ENCODE assay signal across 26 cellular contexts in genomic region chr9:115086886-115087285, GRCh38. TPM values are rescaled to one million over a fixed set of nuclear protein-coding genes. Genes with fewer than 3 reads are reported as not detected.
DNase-seq lines count a peak whose midpoint lies in the region; FAIRE-seq and TF ChIP-seq lines count a peak whose summit lies in the region.
"Had no signal": no experiment of that assay in that cellular context is flagged by ENCODE, and none has a peak within 500 bp of the region (broad histone marks: within the 10 kb centered on the region; RNA-seq: fewer than 3 reads in every experiment).

No MANE protein-coding gene starts in this region.

- no peaks in the 10 kb centered on the region for H3K79me1 ChIP-seq in mesendoderm (ENCODE audit: low read length)

- DNase-seq in RWPE1 (ENCODE audit: low spot score) (no peak), bronchial epithelial cell (ENCODE audit: low read depth) (no peak), mesendoderm (no peak), tibial artery (no peak), SKM-1 treated with dmso at 0.1 percent for 144 hours (lab: John Stamatoyannopoulos, UW; ENCODE audit: unreplicated experiment) (no peak), T-helper 1 cell (no peak), GF-D8 (lab: John Stamatoyannopoulos, UW) (no peak)
- DNase-seq: C1 segment of cervical spinal cord; CD8-positive, alpha-beta T cell; DMS 273 treated with DMSO at 0.1 percent for 48 hours; DMS79; EL; GDM1; H9; KBM-7; MM.1S; NCI-H2029; NCI-H446; NCI-H526; NCI-H82; NK-92 treated with Interleukin-12 subunit alpha and Interleukin-12 subunit beta, amount 100 ng/mL, for 24 hours; PC-9; SHP77 had no signal

- no peak overlapping the region for H2BK120ac ChIP-seq in mesendoderm (ENCODE audit: low read depth, low read length)

- H3K36me3 ChIP-seq in bronchial epithelial cell (ENCODE audit: control insufficient read depth, insufficient read depth, low read length) (peaks cover 8% of the 10 kb centered on the region), mesendoderm (ENCODE audit: control insufficient read depth, insufficient read depth, low read length) (peaks cover 10% of the 10 kb centered on the region), tibial artery (peaks cover 53 to 59% (median 58%) of the 10 kb centered on the region in 3 donors)

- peak overlapping the region; percentile 1 for H3K56ac ChIP-seq in mesendoderm (ENCODE audit: low read length)

- POLR2A ChIA-PET in RWPE1 (lab: Yijun Ruan, JAX; ENCODE audit: low non-redundant PET) = no interaction called here

- no peak overlapping the region for H4K8ac ChIP-seq in mesendoderm (ENCODE audit: low read depth, low read length)

- no peak overlapping the region for H2BK5ac ChIP-seq in mesendoderm (ENCODE audit: low read length)

- peak overlapping the region; percentile 80 for H3K27ac ChIP-seq in RWPE1
- no peak overlapping the region for H3K27ac ChIP-seq in mesendoderm (ENCODE audit: low read depth, low read length)
- H3K27ac ChIP-seq in tibial artery = peak overlapping the region; percentile 27 to 46
- H3K27ac ChIP-seq: PC-9 had no signal

- H3K27me3 ChIP-seq in bronchial epithelial cell (ENCODE audit: control insufficient read depth, insufficient read depth, low read length) (no peaks in the 10 kb centered on the region), mesendoderm (ENCODE audit: insufficient read depth, low read length, poor library complexity) (no peaks in the 10 kb centered on the region), tibial artery (no peaks in the 10 kb centered on the region)

- no peak overlapping the region for H3K23ac ChIP-seq in mesendoderm (ENCODE audit: low read length)

- no peak overlapping the region for H3K9ac ChIP-seq in mesendoderm (ENCODE audit: low read length)

- no peaks in the 10 kb centered on the region for H3K79me2 ChIP-seq in mesendoderm (ENCODE audit: control insufficient read depth, insufficient read depth, low read length)

- no peaks in the 10 kb centered on the region for H3K9me3 ChIP-seq in tibial artery

- H3K4me1 ChIP-seq in mesendoderm (ENCODE audit: control insufficient read depth, low read depth, low read length) = no peaks in the 10 kb centered on the region
- H3K4me1 ChIP-seq in tibial artery = peaks cover 0 to 23% (median 3%) of the 10 kb centered on the region in 4 donors

- H2AK5ac ChIP-seq in mesendoderm (ENCODE audit: low read length) = no peak overlapping the region

- no peak overlapping the region for H2BK15ac ChIP-seq in mesendoderm (replicated peaks; ENCODE audit: low read depth)

- no CpG with 5 or more reads among the region's 20 CpGs for WGBS in mesendoderm (ENCODE audit: extremely low coverage, insufficient coverage, low lambda C conversion rate)

- no peak overlapping the region for H4K5ac ChIP-seq in mesendoderm (ENCODE audit: low read length)

- H3K4me3 ChIP-seq in bronchial epithelial cell (ENCODE audit: low read depth, low read length) (no peak overlapping the region), mesendoderm (ENCODE audit: low read length) (no peak overlapping the region), tibial artery (no peak overlapping the region)
- H3K4me3 ChIP-seq: PC-9 had no signal

- FAIRE-seq in bronchial epithelial cell (lab: Jason Lieb, UNC) = peak; percentile 75
- FAIRE-seq: GM12891, GM19239, HepG2 had no signal

- TF ChIP-seq CTCF in RWPE1 (conservative IDR thresholded peaks at IDR 0.05; ENCODE audit: low read depth) (no peak), bronchial epithelial cell (IDR thresholded peaks at IDR 0.05; ENCODE audit: insufficient read depth, low read length, severe bottlenecking) (no peak), tibial artery (IDR thresholded peaks at IDR 0.05) (no peak)

- intact Hi-C loops in tibial artery (cut with DNase I; ENCODE audit: low total_unique reads) = no loop called here

- CTCF ChIA-PET in RWPE1 (lab: Yijun Ruan, JAX) = no interaction called here

- no peak overlapping the region for H3K4me2 ChIP-seq in mesendoderm (ENCODE audit: low read length)
- H3K4me2 ChIP-seq: PC-9 had no signal

- no peak overlapping the region for H3K18ac ChIP-seq in mesendoderm (ENCODE audit: low read length)

- no peak overlapping the region for H3K4ac ChIP-seq in mesendoderm (ENCODE audit: low read depth, low read length)

RNA-seq across cellular contexts. Expression of gene TNC, which starts 31.1 kb away (rescaled TPM):
- total RNA-seq in bronchial epithelial cell = 124 and 204 TPM in 2 replicates
- polyA plus RNA-seq in mesendoderm (2013, experiment 1 of 2) = 16.1 TPM
- polyA plus RNA-seq in mesendoderm (2013, experiment 2 of 2) = 16.9 TPM
- total RNA-seq: CD8-positive, alpha-beta T cell; HepG2 had no signal
- polyA plus RNA-seq: HepG2 had no signal
